25 cellular contexts compared by ENCODE assay signal in the genomic region with DNA sequence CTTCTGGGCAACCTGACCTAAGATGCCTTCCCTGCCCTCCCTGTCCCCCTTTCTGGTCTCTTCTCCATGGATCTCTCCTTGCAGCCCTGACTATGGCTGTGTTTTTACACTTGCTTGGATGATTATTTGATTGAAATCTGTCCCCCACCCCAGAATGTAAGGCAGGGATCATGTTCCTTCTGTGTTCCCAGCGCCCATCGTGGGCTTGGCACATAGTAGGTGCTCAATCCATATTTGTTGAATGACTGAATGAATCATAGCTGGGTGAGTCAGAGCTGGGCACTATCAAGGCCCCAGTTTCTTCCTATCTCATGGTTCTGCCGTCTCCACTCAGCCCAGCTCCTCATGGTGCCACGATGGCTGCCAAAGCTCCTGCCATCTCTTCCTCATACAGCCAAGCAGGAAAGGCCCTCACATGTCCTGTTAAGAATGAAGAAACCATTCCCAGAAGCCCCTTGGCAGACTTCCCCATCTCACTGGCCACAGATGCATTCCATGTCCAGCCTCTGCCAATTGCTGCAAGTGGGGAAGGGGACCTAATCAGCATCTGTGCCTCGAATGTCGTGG. TPM values are rescaled to one million over a fixed set of nuclear protein-coding genes. Genes with fewer than 3 reads are reported as not detected.
DNase-seq lines count a peak whose midpoint lies in the region; ATAC-seq, FAIRE-seq and TF ChIP-seq lines count a peak whose summit lies in the region.
"Had no signal": no experiment of that assay in that cellular context is flagged by ENCODE, and none has a peak within 500 bp of the region (broad histone marks: within the 10 kb centered on the region; RNA-seq: fewer than 3 reads in every experiment).

No MANE protein-coding gene starts in this region.

- H3K79me2 ChIP-seq in K562 (ENCODE audit: control insufficient read depth, insufficient read depth, low read length): no peaks in the 10 kb centered on the region

- intact Hi-C loops in K562 (cut with micrococcal nuclease) (no loop called here), lower lobe of right lung (cut with DNase I) (no loop called here)

- H3K27ac ChIP-seq in HEK293 (ENCODE audit: extremely low read depth, low read depth, low read length) (no peak overlapping the region), K562 (ENCODE audit: extremely low read depth, low read depth, low read length) (no peak overlapping the region), lower lobe of right lung (peak overlapping the region; percentile 71), subcutaneous abdominal adipose tissue (ENCODE audit: low read depth, low read length) (peak overlapping the region; percentile 94)
- H3K27ac ChIP-seq: Peyer's patch had no signal

- H3K4me3 ChIP-seq in HEK293 (ENCODE audit: low read depth, low read length) (no peak overlapping the region), K562 (no peak overlapping the region), lower lobe of right lung (no peak overlapping the region), subcutaneous abdominal adipose tissue (ENCODE audit: low read depth in 1 of 5, low read length in 5 of 5) (no peak overlapping the region)
- H3K4me3 ChIP-seq: adrenal gland, HAP-1, Peyer's patch had no signal

- ATAC-seq in K562: no peak
- ATAC-seq in lower lobe of right lung: no peak
- ATAC-seq in GM19395 (IDR thresholded peaks at IDR 0.05; ENCODE audit: unreplicated experiment): no peak
- ATAC-seq: left lobe of liver; sciatic nerve; stimulated activated memory B cell treated with anti-CD40 and anti-IgM and Interleukin-4, amounts not matched to agents 10 μg/mL and 1 μg/mL and 100 μg/mL, for 72 hours had no signal

- H2AFZ ChIP-seq in K562 (ENCODE audit: low read depth, low read length): no peak overlapping the region

- POLR2A ChIA-PET in HEK293 (lab: Yijun Ruan, JAX): interaction anchor here (0.5 kb wide), 1 partner anchor 129 kb away, joined by 7 read pairs; no protein-coding TSS in a partner anchor
- POLR2A ChIA-PET in K562 (lab: Yijun Ruan, JAX): interaction anchor here (0.6 to 1.6 kb wide), 3 partner anchors 26 to 228 kb away, joined by 3 to 7 read pairs (median 3); no protein-coding TSS in a partner anchor

- H3K9ac ChIP-seq in K562 (ENCODE audit: insufficient read depth in 1 of 2, low read depth in 2 of 2, low read length in 2 of 2) (peak overlapping the region in 1 of 2 experiments; percentile 64; a peak in 2 of 4 replicates), subcutaneous abdominal adipose tissue (ENCODE audit: low read length in 5 of 5) (peak overlapping the region in 3 of 5 donors; percentile 22 to 72 (median 71))

- TF ChIP-seq EP300 in K562 (IDR thresholded peaks at IDR 0.05; ENCODE audit: low read length): no peak

- no peaks in the 10 kb centered on the region for H4K20me1 ChIP-seq in K562 (replicated peaks; ENCODE audit: control insufficient read depth, insufficient read depth, low read length)

- DNase-seq in K562 (ENCODE audit: extremely low read depth in 1 of 4, low spot score in 3 of 4): no peak
- DNase-seq in lower lobe of right lung: peak; percentile 36
- DNase-seq in activated CD4-positive, alpha-beta T cell treated with anti-CD3 and anti-CD28 coated beads, Interleukin-2, amount 50 U/mL, for 1 hour: no peak
- no peak for DNase-seq in cortex of kidney (lab: John Stamatoyannopoulos, UW)
- DNase-seq: activated CD4-positive, alpha-beta memory T cell treated with anti-CD3 and anti-CD28 coated beads, Interleukin-2, amount 10 ng/mL, durations not matched to agents 7 days and 5 days; activated CD4-positive, alpha-beta T cell treated with anti-CD3 and anti-CD28 coated beads for 1 hour; activated CD8-positive, alpha-beta memory T cell treated with anti-CD3 and anti-CD28 coated beads, Interleukin-2, amount 50 U/mL, for 4 hours; activated naive CD4-positive, alpha-beta T cell treated with anti-CD3 and anti-CD28 coated beads for 36 hours; adrenal gland; effector CD8-positive, alpha-beta T cell; mesendoderm; NCI-H1092 treated with DMSO at 0.1 percent for 48 hours; NCI-H1694 treated with DMSO at 0.1 percent for 48 hours; NCI-H446 treated with DMSO at 0.1 percent for 48 hours; NCI-H774; SIG-M5 had no signal

- TF ChIP-seq POLR2A in K562 (conservative IDR thresholded peaks at IDR 0.05): no peak

- TF ChIP-seq CTCF in HEK293 (tag by site-specific recombination; IDR thresholded peaks at IDR 0.05) (no peak), K562 (IDR thresholded peaks at IDR 0.05 in 2 of 3, conservative IDR thresholded peaks at IDR 0.05 in 1 of 3; ENCODE audit: insufficient read depth in 2 of 3, low read depth in 1 of 3, low read length in 3 of 3) (no peak), lower lobe of right lung (IDR thresholded peaks at IDR 0.05) (no peak)

- in situ Hi-C loops in K562 (cut with MboI): no loop called here

- BruUV-seq in K562 (replicated peaks; lab: Mats Ljungman, UMichigan): no TSS peak

- no peaks in the 10 kb centered on the region for H3K4me1 ChIP-seq in HEK293 (ENCODE audit: control insufficient read depth, insufficient read depth, low read length)
- peaks cover 0 to 12% of the 10 kb centered on the region in 2 experiments; a peak in 2 of 5 replicates for H3K4me1 ChIP-seq in K562 (replicated peaks in 1 of 2; ENCODE audit: control insufficient read depth in 2 of 2, insufficient read depth in 2 of 2, low read length in 2 of 2)
- peaks cover 45% of the 10 kb centered on the region for H3K4me1 ChIP-seq in lower lobe of right lung
- peaks cover 1 to 63% (median 48%) of the 10 kb centered on the region in 5 donors for H3K4me1 ChIP-seq in subcutaneous abdominal adipose tissue (ENCODE audit: control insufficient read depth in 5 of 5, insufficient read depth in 5 of 5, low read length in 5 of 5)
- H3K4me1 ChIP-seq: HAP-1 had no signal

- no peak for TF ChIP-seq RAD21 in K562 (CRISPR knock-in tag; conservative IDR thresholded peaks at IDR 0.05 in 1 of 2, IDR thresholded peaks at IDR 0.05 in 1 of 2)

- 43% methylated on average over 6 of the region's 6 CpGs for WGBS in K562 (ENCODE audit: insufficient coverage, low coverage, missing lambda C conversion rate)

- H3K4me2 ChIP-seq in K562 (ENCODE audit: insufficient read depth, low read length): no peak overlapping the region

- H3K36me3 ChIP-seq in HEK293 (ENCODE audit: control insufficient read depth in 2 of 2, insufficient read depth in 1 of 2, low read length in 2 of 2) (no peaks in the 10 kb centered on the region), K562 (ENCODE audit: control insufficient read depth, insufficient read depth, low read length) (no peaks in the 10 kb centered on the region), lower lobe of right lung (no peaks in the 10 kb centered on the region), subcutaneous abdominal adipose tissue (ENCODE audit: control insufficient read depth in 5 of 5, insufficient read depth in 5 of 5, low read length in 5 of 5) (no peaks in the 10 kb centered on the region)
- H3K36me3 ChIP-seq: adrenal gland, HAP-1, Peyer's patch had no signal

- no peaks in the 10 kb centered on the region for H3K9me1 ChIP-seq in K562 (ENCODE audit: control insufficient read depth, insufficient read depth, low read length)

- H3K27me3 ChIP-seq in K562 (ENCODE audit: control insufficient read depth in 2 of 2, insufficient read depth in 2 of 2, low read length in 2 of 2) (peaks cover 3 to 11% of the 10 kb centered on the region in 2 experiments; a peak in 3 of 5 replicates), lower lobe of right lung (ENCODE audit: low read depth) (no peaks in the 10 kb centered on the region), subcutaneous abdominal adipose tissue (ENCODE audit: control insufficient read depth in 5 of 5, insufficient read depth in 4 of 5, low read length in 5 of 5) (no peaks in the 10 kb centered on the region)
- H3K27me3 ChIP-seq: adrenal gland, Peyer's patch had no signal

- FAIRE-seq in K562 (lab: Jason Lieb, UNC): no peak
- FAIRE-seq: GM12891 had no signal

- H3K9me3 ChIP-seq in HEK293 (ENCODE audit: control insufficient read depth, insufficient read depth, low read depth, low read length): no peaks in the 10 kb centered on the region
- H3K9me3 ChIP-seq in K562 (replicated peaks; ENCODE audit: control insufficient read depth, insufficient read depth, low read depth, low read length): no peaks in the 10 kb centered on the region
- H3K9me3 ChIP-seq in lower lobe of right lung: no peaks in the 10 kb centered on the region
- H3K9me3 ChIP-seq in subcutaneous abdominal adipose tissue (ENCODE audit: control insufficient read depth in 5 of 5, low read length in 5 of 5): peaks cover 0 to 12% (median 3%) of the 10 kb centered on the region in 5 donors
- H3K9me3 ChIP-seq: adrenal gland, HAP-1 had no signal

- CTCF ChIA-PET in HEK293 (lab: Yijun Ruan, JAX): interaction anchor here (0.7 to 0.9 kb wide), 2 partner anchors 14 to 22 kb away, joined by 3 to 4 read pairs; no protein-coding TSS in a partner anchor
- CTCF ChIA-PET in K562 (lab: Yijun Ruan, JAX; ENCODE audit: low intra/inter-chr PET ratio): no interaction called here

TF ChIP-seq in HEK293, 187 proteins besides CTCF, POLR2A, EP300 and RAD21 (continues in another document):
- TF ChIP-seq SCRT2 (tag by site-specific recombination; IDR thresholded peaks at IDR 0.05): no peak
- peak; percentile 41 for TF ChIP-seq SETDB1 (IDR thresholded peaks at IDR 0.05; ENCODE audit: insufficient read length, low read length)
- TF ChIP-seq ZNF560 (tag by site-specific recombination; IDR thresholded peaks at IDR 0.05; ENCODE audit: borderline replicate concordance): no peak

TF ChIP-seq in K562, 482 proteins besides CTCF, POLR2A, EP300 and RAD21 (continues in another document):
- TF ChIP-seq RBM25 (IDR thresholded peaks at IDR 0.05; ENCODE audit: low read depth, low read length, severe bottlenecking): peak; percentile 94
- peak in 1 of 2 experiments; percentile 19; a peak in 1 of 4 replicates for TF ChIP-seq RCOR1 (IDR thresholded peaks at IDR 0.05; ENCODE audit: borderline replicate concordance in 1 of 2, low read depth in 2 of 2, low read length in 2 of 2)

RNA-seq across cellular contexts. Expression of gene CEBPB, which starts 29.0 kb away (rescaled TPM):
- total RNA-seq in K562 (2011; cell fraction: chromatin; rRNA removed; ENCODE audit: low replicate concordance): 3.3 and 9.2 TPM in 2 replicates
- total RNA-seq in K562 (2011; cell fraction: nucleolus; rRNA removed): 18.3 and 19.3 TPM in 2 replicates
- 8.7 and 9.0 TPM in 2 replicates for total RNA-seq in K562 (2011; cell fraction: nucleoplasm; rRNA removed)
- total RNA-seq in K562 (2014; rRNA removed) (41.7 and 51.5 TPM in 2 replicates), K562 (2014; rRNA removed; fragmentation: Illumina TruSeq; extraction: Trizol) (8.1 and 8.3 TPM in 2 replicates), K562 (2015; rRNA removed; fragmentation: Illumina TruSeq; extraction: Trizol) (5.7 and 6.6 TPM in 2 replicates), K562 (2021) (68.2 and 72.6 TPM in 2 replicates), lower lobe of right lung (326 TPM)
- polyA plus RNA-seq in K562 (2011; rRNA removed) (7.8 and 10.8 TPM in 2 replicates), K562 (2014; fragmentation: Illumina TruSeq; extraction: Trizol) (4.6 and 6.8 TPM in 2 replicates), K562 (2014; fragmentation: Nextera tagmentation; extraction: Ambion mirVana) (1 to 10 TPM; 1.2 to 1.5 TPM), K562 (2014; rRNA removed) (47.7 and 57.9 TPM in 2 replicates)
- polyA plus RNA-seq in K562 (2011; cell fraction: cytosol; rRNA removed): 12.1 and 32.2 TPM in 2 replicates
- polyA plus RNA-seq in K562 (2011; cell fraction: nucleus; rRNA removed): 15.5 and 18.1 TPM in 2 replicates
- 16.9 and 44.3 TPM in 2 replicates for polyA plus RNA-seq in K562 (2012)
- polyA minus RNA-seq in K562 (2011; rRNA and poly(A)+ RNA removed): 1.3 and 1.5 TPM in 2 replicates
- 10.1 and 19.9 TPM in 2 replicates for polyA minus RNA-seq in K562 (2011; cell fraction: cytosol; rRNA and poly(A)+ RNA removed)
- polyA minus RNA-seq in K562 (2011; cell fraction: nucleus; rRNA and poly(A)+ RNA removed): 9.3 and 11.7 TPM in 2 replicates

Comparison
In these comparisons a context has a peak if more than half of its experiments do, and no peak if none do; other contexts are left out.
1. H3K27ac ChIP-seq: peak in lower lobe of right lung (single experiment) and subcutaneous abdominal adipose tissue (single experiment); none in HEK293 (single experiment) and K562 (single experiment).
2. Of the 44 proteins assayed by ChIP-seq in both K562 and HEK293: peak only in K562: none; only in HEK293: SETDB1; in both: none; in neither: 43.